15 cellular contexts compared by ENCODE assay signal in the genomic region with DNA sequence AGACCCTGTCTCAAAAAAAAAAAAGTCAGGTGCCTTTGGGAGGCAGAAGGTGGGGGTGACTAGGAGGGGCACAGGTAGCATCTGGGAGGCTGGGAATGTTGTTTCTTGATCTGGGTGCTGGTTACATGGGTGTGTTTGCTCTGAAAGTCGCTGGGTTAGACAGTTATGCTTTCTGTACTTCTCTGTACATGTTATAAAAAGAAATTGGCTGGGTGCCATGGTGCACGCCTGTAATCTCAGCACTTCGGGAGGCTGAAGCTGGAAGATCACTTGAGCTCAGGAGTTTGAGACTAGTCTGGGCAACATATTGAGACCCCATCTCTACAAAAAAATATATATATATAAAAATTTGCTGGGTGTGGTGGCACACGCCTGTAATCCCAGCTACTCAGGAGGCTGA. TPM values are rescaled to one million over a fixed set of nuclear protein-coding genes. Genes with fewer than 3 reads are reported as not detected.
A peak's percentile ranks its signal among the peaks of the same experiment; 100 is the strongest.
DNase-seq lines count a peak whose midpoint lies in the region; ATAC-seq and TF ChIP-seq lines count a peak whose summit lies in the region.
"Had no signal": no experiment of that assay in that cellular context is flagged by ENCODE, and none has a peak within 500 bp of the region (broad histone marks: within the 10 kb centered on the region; RNA-seq: fewer than 3 reads in every experiment).

No MANE protein-coding gene starts in this region.

- no peak overlapping the region for H3K4me3 ChIP-seq in left ventricle myocardium inferior

- H3K27ac Mint-ChIP-seq in activated T-cell treated with anti-CD3 and anti-CD28 coated beads, Interleukin-2, amount 50 U/mL, for 72 hours: peak overlapping the region; percentile 91
- H3K27ac Mint-ChIP-seq in activated naive CD8-positive, alpha-beta T cell treated with anti-CD3 and anti-CD28 coated beads for 36 hours: peak overlapping the region; percentile 87
- peak overlapping the region; percentile 42 for H3K27ac Mint-ChIP-seq in stimulated activated memory B cell treated with anti-CD40 and anti-IgM and Interleukin-4, amounts not matched to agents 10 μg/mL and 1 μg/mL and 100 μg/mL, for 72 hours
- H3K27ac Mint-ChIP-seq: nephron had no signal

- H3K4me3 Mint-ChIP-seq in activated T-cell treated with anti-CD3 and anti-CD28 coated beads, Interleukin-2, amount 50 U/mL, for 72 hours: peak overlapping the region; percentile 57 to 59
- no peak overlapping the region for H3K4me3 Mint-ChIP-seq in activated naive CD8-positive, alpha-beta T cell treated with anti-CD3 and anti-CD28 coated beads for 36 hours
- no peak overlapping the region for H3K4me3 Mint-ChIP-seq in stimulated activated memory B cell treated with anti-CD40 and anti-IgM and Interleukin-4, amounts not matched to agents 10 μg/mL and 1 μg/mL and 100 μg/mL, for 72 hours
- H3K4me3 Mint-ChIP-seq: nephron had no signal

- H3K27me3 ChIP-seq in left ventricle myocardium inferior (ENCODE audit: low read depth): no peaks in the 10 kb centered on the region
- H3K27me3 ChIP-seq: brain microvascular endothelial cell had no signal

- ATAC-seq in activated T-cell treated with anti-CD3 and anti-CD28 coated beads, Interleukin-2, amount 50 U/mL, for 72 hours (replicated peaks in 1 of 2): no peak
- no peak for ATAC-seq in stimulated activated memory B cell treated with anti-CD40 and anti-IgM and Interleukin-4, amounts not matched to agents 10 μg/mL and 1 μg/mL and 100 μg/mL, for 72 hours
- ATAC-seq in HG03354 (IDR thresholded peaks at IDR 0.05; ENCODE audit: poor library complexity, severe bottlenecking, unreplicated experiment) (no peak), HG02623 (IDR thresholded peaks at IDR 0.05; ENCODE audit: unreplicated experiment) (no peak)
- ATAC-seq: HCT116 had no signal

- peaks cover 1% of the 10 kb centered on the region for H3K36me3 ChIP-seq in left ventricle myocardium inferior

- peaks cover 4 to 13% of the 10 kb centered on the region in 2 donors for H3K36me3 Mint-ChIP-seq in activated T-cell treated with anti-CD3 and anti-CD28 coated beads, Interleukin-2, amount 50 U/mL, for 72 hours (ENCODE audit: insufficient read depth in 2 of 2)
- peaks cover 34% of the 10 kb centered on the region for H3K36me3 Mint-ChIP-seq in activated naive CD8-positive, alpha-beta T cell treated with anti-CD3 and anti-CD28 coated beads for 36 hours
- H3K36me3 Mint-ChIP-seq in stimulated activated memory B cell treated with anti-CD40 and anti-IgM and Interleukin-4, amounts not matched to agents 10 μg/mL and 1 μg/mL and 100 μg/mL, for 72 hours: no peaks in the 10 kb centered on the region

- DNase-seq in activated T-cell treated with anti-CD3 and anti-CD28 coated beads, Interleukin-2, amount 50 U/mL, for 72 hours: no peak
- DNase-seq in activated T-cell treated with anti-CD3 and anti-CD28 coated beads for 4 hours: no peak
- DNase-seq in activated naive CD8-positive, alpha-beta T cell treated with anti-CD3 and anti-CD28 coated beads for 36 hours: no peak
- no peak for DNase-seq in left ventricle myocardium inferior
- DNase-seq in LoVo (ENCODE audit: low spot score): no peak
- DNase-seq: brain microvascular endothelial cell, EL, erythroblast, KBM-7, NCI-H2081 treated with DMSO at 0.1 percent for 48 hours had no signal

- TF ChIP-seq CTCF in left ventricle myocardium inferior (IDR thresholded peaks at IDR 0.05; ENCODE audit: borderline replicate concordance): no peak

- no peaks in the 10 kb centered on the region for H3K9me3 Mint-ChIP-seq in activated T-cell treated with anti-CD3 and anti-CD28 coated beads, Interleukin-2, amount 50 U/mL, for 72 hours
- peaks cover 6% of the 10 kb centered on the region for H3K9me3 Mint-ChIP-seq in activated naive CD8-positive, alpha-beta T cell treated with anti-CD3 and anti-CD28 coated beads for 36 hours
- H3K9me3 Mint-ChIP-seq in stimulated activated memory B cell treated with anti-CD40 and anti-IgM and Interleukin-4, amounts not matched to agents 10 μg/mL and 1 μg/mL and 100 μg/mL, for 72 hours: no peaks in the 10 kb centered on the region
- H3K9me3 Mint-ChIP-seq: nephron had no signal

- no peaks in the 10 kb centered on the region for H3K9me3 ChIP-seq in left ventricle myocardium inferior (replicated peaks)

- intact Hi-C loops in left ventricle myocardium inferior (cut with micrococcal nuclease): no loop called here

- H3K4me1 Mint-ChIP-seq in activated T-cell treated with anti-CD3 and anti-CD28 coated beads, Interleukin-2, amount 50 U/mL, for 72 hours (ENCODE audit: low read depth): peaks cover 87% of the 10 kb centered on the region
- H3K4me1 Mint-ChIP-seq in activated naive CD8-positive, alpha-beta T cell treated with anti-CD3 and anti-CD28 coated beads for 36 hours: peaks cover 76% of the 10 kb centered on the region
- H3K4me1 Mint-ChIP-seq in stimulated activated memory B cell treated with anti-CD40 and anti-IgM and Interleukin-4, amounts not matched to agents 10 μg/mL and 1 μg/mL and 100 μg/mL, for 72 hours: peaks cover 50% of the 10 kb centered on the region

- peak overlapping the region; percentile 66 for H3K27ac ChIP-seq in left ventricle myocardium inferior (replicated peaks)
- H3K27ac ChIP-seq: brain microvascular endothelial cell had no signal

- H3K27me3 Mint-ChIP-seq in activated T-cell treated with anti-CD3 and anti-CD28 coated beads, Interleukin-2, amount 50 U/mL, for 72 hours (ENCODE audit: low read depth): no peaks in the 10 kb centered on the region
- H3K27me3 Mint-ChIP-seq in activated naive CD8-positive, alpha-beta T cell treated with anti-CD3 and anti-CD28 coated beads for 36 hours: no peaks in the 10 kb centered on the region
- H3K27me3 Mint-ChIP-seq in stimulated activated memory B cell treated with anti-CD40 and anti-IgM and Interleukin-4, amounts not matched to agents 10 μg/mL and 1 μg/mL and 100 μg/mL, for 72 hours: no peaks in the 10 kb centered on the region

- H3K4me1 ChIP-seq in left ventricle myocardium inferior: peaks cover 46% of the 10 kb centered on the region

RNA-seq across cellular contexts. Expression of a gene that starts 15.1 kb away (rescaled TPM):
- total RNA-seq in activated T-cell treated with anti-CD3 and anti-CD28 coated beads, Interleukin-2, amount 50 U/mL, for 72 hours: 10 to 100 TPM; 66.0 to 72.7 TPM
- total RNA-seq in activated naive CD8-positive, alpha-beta T cell treated with anti-CD3 and anti-CD28 coated beads for 36 hours: 10 to 100 TPM; 61.4 to 69.5 TPM
- total RNA-seq in left ventricle myocardium inferior: 47.3 TPM

RNA-seq across cellular contexts. Expression of a gene that starts 15.9 kb away (rescaled TPM):
- total RNA-seq in activated T-cell treated with anti-CD3 and anti-CD28 coated beads, Interleukin-2, amount 50 U/mL, for 72 hours: 1 to 10 TPM in 1 of 2 donors, under 1 TPM in 1; 0.88 to 1.1 TPM
- total RNA-seq in activated naive CD8-positive, alpha-beta T cell treated with anti-CD3 and anti-CD28 coated beads for 36 hours: 1 to 10 TPM; 1.5 to 1.6 TPM
- 0.88 TPM for total RNA-seq in left ventricle myocardium inferior

RNA-seq across cellular contexts. Expression of a gene that starts 25.7 kb away (rescaled TPM):
- 10 to 100 TPM; 23.9 to 24.6 TPM for total RNA-seq in activated T-cell treated with anti-CD3 and anti-CD28 coated beads, Interleukin-2, amount 50 U/mL, for 72 hours
- 10 to 100 TPM; 16.0 to 17.8 TPM for total RNA-seq in activated naive CD8-positive, alpha-beta T cell treated with anti-CD3 and anti-CD28 coated beads for 36 hours
- 15.5 TPM for total RNA-seq in left ventricle myocardium inferior

RNA-seq across cellular contexts. Expression of a gene that starts 37.5 kb away (rescaled TPM):
- total RNA-seq in activated T-cell treated with anti-CD3 and anti-CD28 coated beads, Interleukin-2, amount 50 U/mL, for 72 hours: 1 to 10 TPM; 3.2 to 4.3 TPM
- total RNA-seq in activated naive CD8-positive, alpha-beta T cell treated with anti-CD3 and anti-CD28 coated beads for 36 hours: 1 to 10 TPM; 3.6 to 4.3 TPM
- total RNA-seq in left ventricle myocardium inferior: 7.5 TPM

RNA-seq across cellular contexts. Expression of a gene that starts 52.8 kb away (rescaled TPM):
- total RNA-seq in activated T-cell treated with anti-CD3 and anti-CD28 coated beads, Interleukin-2, amount 50 U/mL, for 72 hours: 10 to 100 TPM; 21.2 to 24.1 TPM
- total RNA-seq in activated naive CD8-positive, alpha-beta T cell treated with anti-CD3 and anti-CD28 coated beads for 36 hours: 10 to 100 TPM; 11.5 to 12.2 TPM
- 80.9 TPM for total RNA-seq in left ventricle myocardium inferior

Comparison
In these comparisons a context has a peak if more than half of its experiments do, and no peak if none do; other contexts are left out.
1. H3K4me3 Mint-ChIP-seq: peak in activated T-cell treated with anti-CD3 and anti-CD28 coated beads, Interleukin-2, amount 50 U/mL, for 72 hours (2 of 2); none in activated naive CD8-positive, alpha-beta T cell treated with anti-CD3 and anti-CD28 coated beads for 36 hours (single experiment) and stimulated activated memory B cell treated with anti-CD40 and anti-IgM and Interleukin-4, amounts not matched to agents 10 μg/mL and 1 μg/mL and 100 μg/mL, for 72 hours (single experiment).
2. Peak in every context shown above with its lines, with median percentiles within 50 percentile points of each other: H3K27ac Mint-ChIP-seq.